Comparison of ENCODE assay signal across 19 cellular contexts in genomic region chr10:128065881-128066534, GRCh38.
DNase-seq lines count a peak whose midpoint lies in the region; ATAC-seq and TF ChIP-seq lines count a peak whose summit lies in the region.
"Had no signal": no experiment of that assay in that cellular context is flagged by ENCODE, and none has a peak within 500 bp of the region (broad histone marks: within the 10 kb centered on the region; RNA-seq: fewer than 3 reads in every experiment).

No MANE protein-coding gene starts in this region.

- H3K9me3 Mint-ChIP-seq in MCF 10A (ENCODE audit: unreplicated experiment) (no peaks in the 10 kb centered on the region), immature natural killer cell (peaks cover 0 to 3% (median 0%) of the 10 kb centered on the region in 6 donors)
- peaks cover 3% of the 10 kb centered on the region for H3K9me3 Mint-ChIP-seq in activated CD4-positive, alpha-beta memory T cell treated with anti-CD3 and anti-CD28 coated beads for 36 hours
- no peaks in the 10 kb centered on the region for H3K9me3 Mint-ChIP-seq in activated T-helper 1 cell treated with anti-CD3 and anti-CD28 coated beads, Interleukin-12 subunit alpha, Interleukin-12 subunit beta, Interleukin-2, Interleukin-4 antibody, amounts not matched to agents 30 ng/mL and 10 ng/mL and 1 ng/mL, durations not matched to agents 14 hours and 24 hours and 36 hours
- H3K9me3 Mint-ChIP-seq: GM23338, neural progenitor cell had no signal

- no peaks in the 10 kb centered on the region for H3K9me3 ChIP-seq in mammary epithelial cell (replicated peaks; ENCODE audit: insufficient read depth, low read length)
- no peaks in the 10 kb centered on the region for H3K9me3 ChIP-seq in transverse colon
- H3K9me3 ChIP-seq: ascending aorta had no signal

- H3K27ac ChIP-seq in mammary epithelial cell (ENCODE audit: insufficient read depth, low read depth, low read length) (peak overlapping the region; percentile 97), transverse colon (peak overlapping the region in 1 of 4 donors; percentile 61)
- H3K27ac ChIP-seq: hepatocyte, neural progenitor cell, WERI-Rb-1 had no signal

- CTCF ChIA-PET in mammary epithelial cell (lab: Charles Lee; ENCODE audit: low non-redundant PET) (no interaction called here), MCF 10A (lab: Yijun Ruan, JAX) (interaction anchor here (0.6 to 17.1 kb wide), 5 partner anchors 18 to 159 kb away, joined by 3 to 354 read pairs (median 4); partner anchors contain the start of gene PTPRE)
- CTCF ChIA-PET in activated CD4-positive, alpha-beta memory T cell treated with anti-CD3 and anti-CD28 coated beads for 36 hours (lab: Charles Lee), result interaction anchor here (3.1 to 8.5 kb wide), 3 partner anchors 17 to 55 kb away, joined by 17 to 83 read pairs (median 60); no protein-coding TSS in a partner anchor

- TF ChIP-seq EP300 in transverse colon (IDR thresholded peaks at IDR 0.05; ENCODE audit: low read depth), result no peak

- BruUV-seq in mammary epithelial cell (replicated peaks; lab: Mats Ljungman, UMichigan) (no TSS peak), MCF 10A (replicated peaks; lab: Mats Ljungman, UMichigan) (no TSS peak)

- no peak overlapping the region for H3K9ac ChIP-seq in mammary epithelial cell (ENCODE audit: insufficient read depth, low read length)
- H3K9ac ChIP-seq: neural progenitor cell had no signal

- TF ChIP-seq CTCF in mammary epithelial cell (conservative IDR thresholded peaks at IDR 0.05 in 1 of 2, IDR thresholded peaks at IDR 0.05 in 1 of 2; ENCODE audit: extremely low read depth in 1 of 2, insufficient read depth in 1 of 2, low read depth in 1 of 2, low read length in 2 of 2) (no peak), MCF 10A (IDR thresholded peaks at IDR 0.05; ENCODE audit: unreplicated experiment) (no peak), transverse colon (IDR thresholded peaks at IDR 0.05) (no peak)

- H3K36me3 Mint-ChIP-seq in MCF 10A (ENCODE audit: insufficient read depth, unreplicated experiment), result peaks cover 60% of the 10 kb centered on the region
- peaks cover 72% of the 10 kb centered on the region for H3K36me3 Mint-ChIP-seq in activated CD4-positive, alpha-beta memory T cell treated with anti-CD3 and anti-CD28 coated beads for 36 hours
- H3K36me3 Mint-ChIP-seq in immature natural killer cell, result peaks cover 33 to 64% (median 38%) of the 10 kb centered on the region in 3 donors
- H3K36me3 Mint-ChIP-seq in activated T-helper 1 cell treated with anti-CD3 and anti-CD28 coated beads, Interleukin-12 subunit alpha, Interleukin-12 subunit beta, Interleukin-2, Interleukin-4 antibody, amounts not matched to agents 30 ng/mL and 10 ng/mL and 1 ng/mL, durations not matched to agents 14 hours and 24 hours and 36 hours (ENCODE audit: low read depth), result peaks cover 70% of the 10 kb centered on the region
- H3K36me3 Mint-ChIP-seq: neural progenitor cell had no signal

- DNase-seq in mammary epithelial cell, result no peak
- DNase-seq in MCF 10A (ENCODE audit: unreplicated experiment), result no peak
- peak; percentile 10 for DNase-seq in activated CD4-positive, alpha-beta memory T cell treated with anti-CD3 and anti-CD28 coated beads for 36 hours
- no peak for DNase-seq in immature natural killer cell
- DNase-seq in transverse colon, result peak; percentile 4
- no peak for DNase-seq in posterior vena cava (ENCODE audit: low spot score)
- no peak for DNase-seq in activated T-helper 1 cell treated with anti-CD3 and anti-CD28 coated beads, Interleukin-12 subunit alpha, Interleukin-12 subunit beta, Interleukin-2, Interleukin-4 antibody, amounts not matched to agents 30 ng/mL and 10 ng/mL and 1 ng/mL, durations not matched to agents 14 hours and 24 hours and 36 hours (ENCODE audit: low spot score)
- DNase-seq: activated CD4-positive, alpha-beta T cell treated with anti-CD3 and anti-CD28 coated beads, Interleukin-2, amount 50 U/mL, for 48 hours; mesenchymal stem cell; NCI-H1694 treated with DMSO at 0.1 percent for 48 hours; NCI-H226; stimulated activated CD4-positive, alpha-beta T cell treated with anti-CD3 and anti-CD28 coated beads, Interleukin-15, amount 100 ng/mL, for 24 hours; stimulated activated naive CD4-positive, alpha-beta T cell treated with Interleukin-2 at 50 U/mL for 16 hours; WERI-Rb-1 had no signal

- WGBS in mammary epithelial cell (ENCODE audit: low coverage, missing lambda C conversion rate), result 90% methylated on average over 13 of the region's 13 CpGs
- 94 to 97% methylated on average over 6 to 13 of the region's 13 CpGs for WGBS in transverse colon (ENCODE audit: low coverage in 1 of 2), 2 donors

- H3K4me3 Mint-ChIP-seq in MCF 10A (ENCODE audit: unreplicated experiment), result no peak overlapping the region
- H3K4me3 Mint-ChIP-seq in activated CD4-positive, alpha-beta memory T cell treated with anti-CD3 and anti-CD28 coated beads for 36 hours, result no peak overlapping the region
- H3K4me3 Mint-ChIP-seq in immature natural killer cell, result peak overlapping the region; percentile 63 to 88 (median 80)
- H3K4me3 Mint-ChIP-seq in activated T-helper 1 cell treated with anti-CD3 and anti-CD28 coated beads, Interleukin-12 subunit alpha, Interleukin-12 subunit beta, Interleukin-2, Interleukin-4 antibody, amounts not matched to agents 30 ng/mL and 10 ng/mL and 1 ng/mL, durations not matched to agents 14 hours and 24 hours and 36 hours, result no peak overlapping the region
- H3K4me3 Mint-ChIP-seq: GM23338 had no signal

- peaks cover 37% of the 10 kb centered on the region for H3K4me1 Mint-ChIP-seq in MCF 10A (ENCODE audit: insufficient read depth, unreplicated experiment)
- peaks cover 63% of the 10 kb centered on the region for H3K4me1 Mint-ChIP-seq in activated CD4-positive, alpha-beta memory T cell treated with anti-CD3 and anti-CD28 coated beads for 36 hours (ENCODE audit: low read depth)
- H3K4me1 Mint-ChIP-seq in immature natural killer cell, result peaks cover 77 to 78% of the 10 kb centered on the region in 2 donors
- peaks cover 58% of the 10 kb centered on the region for H3K4me1 Mint-ChIP-seq in activated T-helper 1 cell treated with anti-CD3 and anti-CD28 coated beads, Interleukin-12 subunit alpha, Interleukin-12 subunit beta, Interleukin-2, Interleukin-4 antibody, amounts not matched to agents 30 ng/mL and 10 ng/mL and 1 ng/mL, durations not matched to agents 14 hours and 24 hours and 36 hours (ENCODE audit: low read depth)

- dilution Hi-C loops in mammary epithelial cell (cut with HindIII; ENCODE audit: low sequenced_read_pairs), result no loop called here

- H3K4me3 ChIP-seq in mammary epithelial cell (replicated peaks in 1 of 3; ENCODE audit: insufficient read depth in 1 of 3, low read depth in 2 of 3, low read length in 3 of 3) (no peak overlapping the region), transverse colon (no peak overlapping the region)
- H3K4me3 ChIP-seq: ascending aorta, GM23338, hepatocyte, neural progenitor cell had no signal

- H3K4me1 ChIP-seq in mammary epithelial cell (ENCODE audit: insufficient read depth, low read length), result peaks cover 56% of the 10 kb centered on the region
- H3K4me1 ChIP-seq in transverse colon, result peaks cover 0 to 29% (median 4%) of the 10 kb centered on the region in 4 donors

- H3K27ac Mint-ChIP-seq in MCF 10A (ENCODE audit: low read depth, unreplicated experiment) (no peak overlapping the region), immature natural killer cell (peak overlapping the region; percentile 90 to 100 (median 95))
- H3K27ac Mint-ChIP-seq in activated CD4-positive, alpha-beta memory T cell treated with anti-CD3 and anti-CD28 coated beads for 36 hours, result peak overlapping the region; percentile 45
- H3K27ac Mint-ChIP-seq in activated T-helper 1 cell treated with anti-CD3 and anti-CD28 coated beads, Interleukin-12 subunit alpha, Interleukin-12 subunit beta, Interleukin-2, Interleukin-4 antibody, amounts not matched to agents 30 ng/mL and 10 ng/mL and 1 ng/mL, durations not matched to agents 14 hours and 24 hours and 36 hours, result no peak overlapping the region
- H3K27ac Mint-ChIP-seq: GM23338, neural progenitor cell had no signal

- in situ Hi-C loops in mammary epithelial cell (cut with MboI; ENCODE audit: low sequenced_read_pairs in 2 of 2) (no loop called here), transverse colon (cut with MboI; ENCODE audit: low pct_ligation_motif_present in 1 of 4, low pct_unique_long_range_greater_than_20kb in 1 of 4, low sequenced_read_pairs in 3 of 4) (no loop called here)

- peaks cover 48% of the 10 kb centered on the region for H3K36me3 ChIP-seq in mammary epithelial cell (ENCODE audit: insufficient read depth, low read length)
- H3K36me3 ChIP-seq in transverse colon, result peaks cover 0 to 10% (median 0%) of the 10 kb centered on the region in 4 donors
- H3K36me3 ChIP-seq: neural progenitor cell, WERI-Rb-1 had no signal

- intact Hi-C loops in mammary epithelial cell (cut with micrococcal nuclease) (loop anchor here (1.0 kb wide), 1 partner anchor 55 kb away; no protein-coding TSS in a partner anchor), MCF 10A (cut with micrococcal nuclease) (no loop called here), transverse colon (cut with DNase I; ENCODE audit: low total_unique reads) (no loop called here), posterior vena cava (cut with DNase I) (no loop called here)
- intact Hi-C loops in activated CD4-positive, alpha-beta memory T cell treated with anti-CD3 and anti-CD28 coated beads for 36 hours (cut with micrococcal nuclease), result loop anchor here (2.0 kb wide), 1 partner anchor 39 kb away; no protein-coding TSS in a partner anchor
- intact Hi-C loops in activated T-helper 1 cell treated with anti-CD3 and anti-CD28 coated beads, Interleukin-12 subunit alpha, Interleukin-12 subunit beta, Interleukin-2, Interleukin-4 antibody, amounts not matched to agents 30 ng/mL and 10 ng/mL and 1 ng/mL, durations not matched to agents 14 hours and 24 hours and 36 hours (cut with micrococcal nuclease), result no loop called here

- H3K4me2 ChIP-seq in mammary epithelial cell (ENCODE audit: insufficient read depth, low read depth, low read length), result no peak overlapping the region
- H3K4me2 ChIP-seq: GM23338, hepatocyte, neural progenitor cell had no signal

- TF ChIP-seq POLR2A in transverse colon (IDR thresholded peaks at IDR 0.05), result no peak

- H3K79me2 ChIP-seq in mammary epithelial cell (ENCODE audit: insufficient read depth, low read length), result no peaks in the 10 kb centered on the region
- H3K79me2 ChIP-seq: hepatocyte had no signal

- POLR2A ChIA-PET in MCF 10A (lab: Yijun Ruan, JAX), result interaction anchor here (0.9 to 9.2 kb wide), 2 partner anchors 13 to 16 kb away, joined by 3 to 216 read pairs; no protein-coding TSS in a partner anchor
- POLR2A ChIA-PET in activated CD4-positive, alpha-beta memory T cell treated with anti-CD3 and anti-CD28 coated beads for 36 hours (lab: Charles Lee), result interaction anchor here (5.6 kb wide), 1 partner anchor 18 kb away, joined by 135 read pairs; no protein-coding TSS in a partner anchor

- no peak overlapping the region for H2AFZ ChIP-seq in mammary epithelial cell (ENCODE audit: low read depth, low read length)
- H2AFZ ChIP-seq: GM23338, hepatocyte, neural progenitor cell had no signal

- no peaks in the 10 kb centered on the region for H4K20me1 ChIP-seq in mammary epithelial cell (ENCODE audit: insufficient read depth, low read length)

- H3K27me3 ChIP-seq in mammary epithelial cell (ENCODE audit: insufficient read depth, low read length) (no peaks in the 10 kb centered on the region), transverse colon (no peaks in the 10 kb centered on the region)
- H3K27me3 ChIP-seq: ascending aorta, hepatocyte had no signal

- ATAC-seq in HG02970 (IDR thresholded peaks at IDR 0.05; ENCODE audit: low FRiP score, unreplicated experiment), result no peak
- ATAC-seq: GM23338 had no signal

- H3K27me3 Mint-ChIP-seq in MCF 10A (ENCODE audit: insufficient read depth, unreplicated experiment) (no peaks in the 10 kb centered on the region), immature natural killer cell (ENCODE audit: low read depth in 3 of 3) (peaks cover 24 to 36% (median 30%) of the 10 kb centered on the region in 3 donors)
- no peaks in the 10 kb centered on the region for H3K27me3 Mint-ChIP-seq in activated CD4-positive, alpha-beta memory T cell treated with anti-CD3 and anti-CD28 coated beads for 36 hours
- no peaks in the 10 kb centered on the region for H3K27me3 Mint-ChIP-seq in activated T-helper 1 cell treated with anti-CD3 and anti-CD28 coated beads, Interleukin-12 subunit alpha, Interleukin-12 subunit beta, Interleukin-2, Interleukin-4 antibody, amounts not matched to agents 30 ng/mL and 10 ng/mL and 1 ng/mL, durations not matched to agents 14 hours and 24 hours and 36 hours (ENCODE audit: insufficient read depth)

Comparison
In these comparisons a context has a peak if more than half of its experiments do, and no peak if none do; other contexts are left out.
1. intact Hi-C loops: an anchor here in mammary epithelial cell (1.0 kb wide) and activated CD4-positive, alpha-beta memory T cell treated with anti-CD3 and anti-CD28 coated beads for 36 hours (2.0 kb wide); none called in MCF 10A, transverse colon, posterior vena cava and activated T-helper 1 cell treated with anti-CD3 and anti-CD28 coated beads, Interleukin-12 subunit alpha, Interleukin-12 subunit beta, Interleukin-2, Interleukin-4 antibody, amounts not matched to agents 30 ng/mL and 10 ng/mL and 1 ng/mL, durations not matched to agents 14 hours and 24 hours and 36 hours.
2. DNase-seq: peak in activated CD4-positive, alpha-beta memory T cell treated with anti-CD3 and anti-CD28 coated beads for 36 hours (single experiment) and transverse colon (single experiment); none in mammary epithelial cell (single experiment), MCF 10A (single experiment), immature natural killer cell (0 of 3), posterior vena cava (single experiment) and activated T-helper 1 cell treated with anti-CD3 and anti-CD28 coated beads, Interleukin-12 subunit alpha, Interleukin-12 subunit beta, Interleukin-2, Interleukin-4 antibody, amounts not matched to agents 30 ng/mL and 10 ng/mL and 1 ng/mL, durations not matched to agents 14 hours and 24 hours and 36 hours (single experiment).
3. H3K27ac Mint-ChIP-seq: peak in activated CD4-positive, alpha-beta memory T cell treated with anti-CD3 and anti-CD28 coated beads for 36 hours (single experiment) and immature natural killer cell (6 of 6); none in MCF 10A (single experiment) and activated T-helper 1 cell treated with anti-CD3 and anti-CD28 coated beads, Interleukin-12 subunit alpha, Interleukin-12 subunit beta, Interleukin-2, Interleukin-4 antibody, amounts not matched to agents 30 ng/mL and 10 ng/mL and 1 ng/mL, durations not matched to agents 14 hours and 24 hours and 36 hours (single experiment).
4. H3K4me3 Mint-ChIP-seq: peak in immature natural killer cell (5 of 5); none in MCF 10A (single experiment), activated CD4-positive, alpha-beta memory T cell treated with anti-CD3 and anti-CD28 coated beads for 36 hours (single experiment) and activated T-helper 1 cell treated with anti-CD3 and anti-CD28 coated beads, Interleukin-12 subunit alpha, Interleukin-12 subunit beta, Interleukin-2, Interleukin-4 antibody, amounts not matched to agents 30 ng/mL and 10 ng/mL and 1 ng/mL, durations not matched to agents 14 hours and 24 hours and 36 hours (single experiment).